In genomic region chr9:93114984-93115335, GRCh38 we compare ENCODE assay signal across 17 cellular contexts. TPM values are rescaled to one million over a fixed set of nuclear protein-coding genes. Genes with fewer than 3 reads are reported as not detected.
A peak's percentile ranks its signal among the peaks of the same experiment; 100 is the strongest.
DNase-seq lines count a peak whose midpoint lies in the region; ATAC-seq and TF ChIP-seq lines count a peak whose summit lies in the region.
"Had no signal": no experiment of that assay in that cellular context is flagged by ENCODE, and none has a peak within 500 bp of the region (broad histone marks: within the 10 kb centered on the region; RNA-seq: fewer than 3 reads in every experiment).

No MANE protein-coding gene starts in this region.

- no peak for TF ChIP-seq POLR2A in IMR-90 (IDR thresholded peaks at IDR 0.05; ENCODE audit: low read depth, low read length)
- no peak for TF ChIP-seq POLR2A in ovary (IDR thresholded peaks at IDR 0.05)
- no peak for TF ChIP-seq POLR2A in erythroblast (IDR thresholded peaks at IDR 0.05; ENCODE audit: low read length)

- H3K4me2 ChIP-seq in IMR-90 (ENCODE audit: low read depth, low read length) = no peak overlapping the region

- H3K14ac ChIP-seq in IMR-90 (replicated peaks; ENCODE audit: low read depth, low read length) = no peak overlapping the region

- no peaks in the 10 kb centered on the region for H3K27me3 ChIP-seq in IMR-90 (ENCODE audit: control insufficient read depth, insufficient read depth, low read length)
- H3K27me3 ChIP-seq in ovary = no peaks in the 10 kb centered on the region

- H3K4me1 ChIP-seq in IMR-90 (ENCODE audit: control insufficient read depth, insufficient read depth, low read length) (peaks cover 9% of the 10 kb centered on the region), ovary (ENCODE audit: insufficient read depth) (peaks cover 12% of the 10 kb centered on the region)

- H3K36me3 Mint-ChIP-seq in activated CD8-positive, alpha-beta memory T cell treated with anti-CD3 and anti-CD28 coated beads, Interleukin-2, amount 10 ng/mL, durations not matched to agents 7 days and 5 days = peaks cover 3% of the 10 kb centered on the region
- peaks cover 54% of the 10 kb centered on the region for H3K36me3 Mint-ChIP-seq in dendritic cell treated with granulocyte-macrophage colony-stimulating factor and Interleukin-4, amounts not matched to agents 40 ng/mL and 50 ng/mL, for 4 days (ENCODE audit: low read depth)

- POLR2A ChIA-PET in IMR-90 (lab: Charles Lee; ENCODE audit: unreplicated experiment) = no interaction called here

- WGBS in IMR-90 (ENCODE audit: extremely low coverage in 2 of 2, insufficient read length in 1 of 2), 2 experiments = 63% methylated on average over 1 of the region's 5 CpGs; no CpG with 5 or more reads in 1 of the 2 experiments
- whole genome bisulfite sequencing in ovary, 3 donors = 73 to 86% (median 80%) methylated on average over 5 of the region's 5 CpGs

- no peak overlapping the region; the same call in 1 of the 2 replicates for H3K4ac ChIP-seq in IMR-90 (ENCODE audit: low read depth, low read length)

- H2BK20ac ChIP-seq in IMR-90 (ENCODE audit: low read depth, low read length) = no peak overlapping the region

- no peak overlapping the region for H3K9ac ChIP-seq in IMR-90 (ENCODE audit: low read depth, low read length)

- H4K5ac ChIP-seq in IMR-90 (ENCODE audit: low read depth, low read length) = no peak overlapping the region

- H3K9me3 ChIP-seq in IMR-90 (ENCODE audit: control insufficient read depth, insufficient read depth, low read length) = no peaks in the 10 kb centered on the region
- H3K9me3 ChIP-seq in ovary = no peaks in the 10 kb centered on the region

- H2BK5ac ChIP-seq in IMR-90 (ENCODE audit: low read depth, low read length, poor library complexity, severe bottlenecking) = no peak overlapping the region

- no peak overlapping the region for H4K8ac ChIP-seq in IMR-90 (ENCODE audit: low read depth in 2 of 2, low read length in 2 of 2)

- H2BK15ac ChIP-seq in IMR-90 (ENCODE audit: low read depth, low read length) = no peak overlapping the region

- peaks cover 15% of the 10 kb centered on the region for H3K9me1 ChIP-seq in IMR-90 (ENCODE audit: insufficient read depth, low read length)

- H3K79me1 ChIP-seq in IMR-90 (ENCODE audit: low read depth in 1 of 2, low read length in 2 of 2) = 0 out of 4 replicates have a peak, but pooled peaks cover 3 to 5% of the 10 kb centered on the region in 2 experiments

- no peaks in the 10 kb centered on the region; the same call in 1 of the 2 replicates for H4K20me1 ChIP-seq in IMR-90 (ENCODE audit: insufficient read depth, low read length)

- H2AK5ac ChIP-seq in IMR-90 (ENCODE audit: low read depth, low read length) = no peak overlapping the region

- H2AFZ ChIP-seq in IMR-90 (replicated peaks; ENCODE audit: low read length, poor library complexity) = no peak overlapping the region

- no peak overlapping the region for H3K23ac ChIP-seq in IMR-90 (ENCODE audit: low read depth, low read length)

- H3K4me3 ChIP-seq in IMR-90 (ENCODE audit: insufficient read depth, low read depth, low read length) (no peak overlapping the region), ovary (no peak overlapping the region)

- H2AK9ac ChIP-seq in IMR-90 (replicated peaks; ENCODE audit: low read depth, low read length, poor library complexity) = peak overlapping the region; percentile 15

- H4K91ac ChIP-seq in IMR-90 (ENCODE audit: insufficient read depth, low read depth, low read length) = no peak overlapping the region

- H3K9me3 Mint-ChIP-seq in activated CD8-positive, alpha-beta memory T cell treated with anti-CD3 and anti-CD28 coated beads, Interleukin-2, amount 10 ng/mL, durations not matched to agents 7 days and 5 days (ENCODE audit: low read depth) = no peaks in the 10 kb centered on the region
- no peaks in the 10 kb centered on the region for H3K9me3 Mint-ChIP-seq in dendritic cell treated with granulocyte-macrophage colony-stimulating factor and Interleukin-4, amounts not matched to agents 40 ng/mL and 50 ng/mL, for 4 days
- H3K9me3 Mint-ChIP-seq: activated naive CD4-positive, alpha-beta T cell treated with anti-CD3 and anti-CD28 coated beads, Interleukin-2, amount 50 U/mL, for 24 hours had no signal

- intact Hi-C loops in IMR-90 (cut with micrococcal nuclease) = no loop called here
- intact Hi-C loops in dendritic cell treated with granulocyte-macrophage colony-stimulating factor and Interleukin-4, amounts not matched to agents 40 ng/mL and 50 ng/mL, for 4 days (cut with micrococcal nuclease) = no loop called here
- intact Hi-C loops in ovary (cut with DNase I) = loop anchor here in 1 of 4 donors (5.0 kb wide), 1 partner anchor 192 kb away; no protein-coding TSS in a partner anchor

- no peaks in the 10 kb centered on the region for H3K27me3 Mint-ChIP-seq in activated CD8-positive, alpha-beta memory T cell treated with anti-CD3 and anti-CD28 coated beads, Interleukin-2, amount 10 ng/mL, durations not matched to agents 7 days and 5 days
- H3K27me3 Mint-ChIP-seq in dendritic cell treated with granulocyte-macrophage colony-stimulating factor and Interleukin-4, amounts not matched to agents 40 ng/mL and 50 ng/mL, for 4 days = no peaks in the 10 kb centered on the region
- H3K27me3 Mint-ChIP-seq: activated naive CD4-positive, alpha-beta T cell treated with anti-CD3 and anti-CD28 coated beads, Interleukin-2, amount 50 U/mL, for 24 hours had no signal

- no peak for TF ChIP-seq RAD21 in IMR-90 (IDR thresholded peaks at IDR 0.05; ENCODE audit: low read length)

- no TSS peak for BruUV-seq in IMR-90 (replicated peaks; lab: Mats Ljungman, UMichigan)

- no peak overlapping the region for H2BK120ac ChIP-seq in IMR-90 (ENCODE audit: low read depth, low read length)

- CTCF ChIA-PET in activated CD8-positive, alpha-beta memory T cell treated with anti-CD3 and anti-CD28 coated beads, Interleukin-2, amount 10 ng/mL, durations not matched to agents 7 days and 5 days (lab: Charles Lee) = no interaction called here
- CTCF ChIA-PET in IMR-90 (lab: Yijun Ruan, JAX) = no interaction called here

- H3K4me1 Mint-ChIP-seq in activated CD8-positive, alpha-beta memory T cell treated with anti-CD3 and anti-CD28 coated beads, Interleukin-2, amount 10 ng/mL, durations not matched to agents 7 days and 5 days = peaks cover 10% of the 10 kb centered on the region
- peaks cover 89% of the 10 kb centered on the region for H3K4me1 Mint-ChIP-seq in dendritic cell treated with granulocyte-macrophage colony-stimulating factor and Interleukin-4, amounts not matched to agents 40 ng/mL and 50 ng/mL, for 4 days (ENCODE audit: low read depth)

- H3K18ac ChIP-seq in IMR-90 (ENCODE audit: low read depth, low read length) = no peak overlapping the region

- dilution Hi-C loops in IMR-90 (cut with HindIII; ENCODE audit: low sequenced_read_pairs, unreplicated experiment) = no loop called here

- TF ChIP-seq EP300 in ovary (IDR thresholded peaks at IDR 0.05) = no peak

- in situ Hi-C loops in IMR-90 (cut with MboI; ENCODE audit: low sequenced_read_pairs) = loop anchor here (10.0 to 25.0 kb wide), 2 partner anchors 340 to 447 kb away; partner anchors contain the start of genes FAM120A and FAM120AOS

- H3K56ac ChIP-seq in IMR-90 (ENCODE audit: extremely low read depth, insufficient read depth, low read length) = no peak overlapping the region

- H3K27ac Mint-ChIP-seq in activated CD8-positive, alpha-beta memory T cell treated with anti-CD3 and anti-CD28 coated beads, Interleukin-2, amount 10 ng/mL, durations not matched to agents 7 days and 5 days = peak overlapping the region; percentile 32
- H3K27ac Mint-ChIP-seq in dendritic cell treated with granulocyte-macrophage colony-stimulating factor and Interleukin-4, amounts not matched to agents 40 ng/mL and 50 ng/mL, for 4 days = peak overlapping the region; percentile 90
- H3K27ac Mint-ChIP-seq: activated naive CD4-positive, alpha-beta T cell treated with anti-CD3 and anti-CD28 coated beads, Interleukin-2, amount 50 U/mL, for 24 hours had no signal

- ATAC-seq in activated CD8-positive, alpha-beta memory T cell treated with anti-CD3 and anti-CD28 coated beads, Interleukin-2, amount 10 ng/mL, durations not matched to agents 7 days and 5 days = no peak
- ATAC-seq in IMR-90 (ENCODE audit: low read depth) (no peak), HG02970 (IDR thresholded peaks at IDR 0.05; ENCODE audit: low FRiP score, unreplicated experiment) (no peak), GM18517 (IDR thresholded peaks at IDR 0.05; ENCODE audit: unreplicated experiment) (no peak)

- DNase-seq in activated CD8-positive, alpha-beta memory T cell treated with anti-CD3 and anti-CD28 coated beads, Interleukin-2, amount 10 ng/mL, durations not matched to agents 7 days and 5 days = no peak
- no peak for DNase-seq in activated CD8-positive, alpha-beta memory T cell treated with anti-CD3 and anti-CD28 coated beads, Interleukin-2, amount 50 U/mL, for 48 hours
- no peak for DNase-seq in IMR-90
- DNase-seq in ovary = no peak
- DNase-seq in erythroblast (lab: John Stamatoyannopoulos, UW) = no peak
- DNase-seq: ACHN; EL; NCI-H1436 treated with DMSO at 0.1 percent for 48 hours; NCI-H226; NK-92 treated with Interleukin-12 subunit alpha and Interleukin-12 subunit beta, amount 100 ng/mL, for 24 hours; stimulated activated CD4-positive, alpha-beta T cell treated with anti-CD3 and anti-CD28 coated beads, Interleukin-15, amount 100 ng/mL, for 24 hours had no signal

- TF ChIP-seq CTCF in IMR-90 (conservative IDR thresholded peaks at IDR 0.05; ENCODE audit: low read depth, low read length) (no peak), ovary (IDR thresholded peaks at IDR 0.05) (no peak)

- H3K27ac ChIP-seq in IMR-90 (ENCODE audit: insufficient read depth, low read length) (no peak overlapping the region), ovary (peak overlapping the region; percentile 1 to 24)

- H3K36me3 ChIP-seq in IMR-90 (ENCODE audit: control insufficient read depth, insufficient read depth, low read length) = peaks cover 16% of the 10 kb centered on the region
- no peaks in the 10 kb centered on the region for H3K36me3 ChIP-seq in ovary

- no peak overlapping the region for H3K4me3 Mint-ChIP-seq in activated CD8-positive, alpha-beta memory T cell treated with anti-CD3 and anti-CD28 coated beads, Interleukin-2, amount 10 ng/mL, durations not matched to agents 7 days and 5 days
- peak overlapping the region; percentile 10 for H3K4me3 Mint-ChIP-seq in dendritic cell treated with granulocyte-macrophage colony-stimulating factor and Interleukin-4, amounts not matched to agents 40 ng/mL and 50 ng/mL, for 4 days
- H3K4me3 Mint-ChIP-seq: activated naive CD4-positive, alpha-beta T cell treated with anti-CD3 and anti-CD28 coated beads, Interleukin-2, amount 50 U/mL, for 24 hours had no signal

RNA-seq across cellular contexts. Expression of gene CARD19, which starts 18.9 kb away (rescaled TPM):
- total RNA-seq in activated CD8-positive, alpha-beta memory T cell treated with anti-CD3 and anti-CD28 coated beads, Interleukin-2, amount 10 ng/mL, durations not matched to agents 7 days and 5 days = 10 to 100 TPM; 45.0 to 83.0 TPM
- 17.4 and 23.3 TPM in 2 replicates for total RNA-seq in IMR-90 (2012; rRNA removed)
- 111 and 126 TPM in 2 replicates for polyA plus RNA-seq in IMR-90 (2012; rRNA removed)
- 120 and 139 TPM in 2 replicates for polyA plus RNA-seq in IMR-90 (2012; cell fraction: cytosol; rRNA removed)
- 103 and 209 TPM in 2 replicates for polyA plus RNA-seq in IMR-90 (2012; cell fraction: nucleus; rRNA removed; ENCODE audit: low replicate concordance)
- 10 to 100 TPM; 34.0 to 50.0 (median 44.7) TPM for total RNA-seq in ovary
- 10 to 100 TPM in 1 of 2 donors, 1 to 10 TPM in 1; 5.0 to 67.6 TPM for polyA plus RNA-seq in ovary

RNA-seq across cellular contexts. Expression of gene NINJ1, which starts 19.1 kb away (rescaled TPM):
- total RNA-seq in activated CD8-positive, alpha-beta memory T cell treated with anti-CD3 and anti-CD28 coated beads, Interleukin-2, amount 10 ng/mL, durations not matched to agents 7 days and 5 days = 10 to 100 TPM; 31.1 to 54.9 TPM
- total RNA-seq in IMR-90 (2012; rRNA removed) = 21.9 and 24.7 TPM in 2 replicates
- polyA plus RNA-seq in IMR-90 (2012; rRNA removed) = 38.1 and 38.8 TPM in 2 replicates
- 16.1 and 60.5 TPM in 2 replicates for polyA plus RNA-seq in IMR-90 (2012; cell fraction: cytosol; rRNA removed)
- 21.8 and 35.9 TPM in 2 replicates for polyA plus RNA-seq in IMR-90 (2012; cell fraction: nucleus; rRNA removed; ENCODE audit: low replicate concordance)
- 10 to 100 TPM; 35.2 to 75.2 (median 40.6) TPM for total RNA-seq in ovary
- 10 to 100 TPM in 1 of 2 donors, 1 to 10 TPM in 1; 7.5 to 46.1 TPM for polyA plus RNA-seq in ovary

RNA-seq across cellular contexts. Expression of gene SUSD3, which starts 56.5 kb away (rescaled TPM):
- 10 to 100 TPM; 40.1 to 67.3 TPM for total RNA-seq in activated CD8-positive, alpha-beta memory T cell treated with anti-CD3 and anti-CD28 coated beads, Interleukin-2, amount 10 ng/mL, durations not matched to agents 7 days and 5 days
- total RNA-seq in IMR-90 (2012; rRNA removed) = 0.28 and 0.54 TPM in 2 replicates
- polyA plus RNA-seq in IMR-90 (2012; rRNA removed) = 1.0 and 1.5 TPM in 2 replicates
- polyA plus RNA-seq in IMR-90 (2012; cell fraction: cytosol; rRNA removed) = 0.25 and 2.3 TPM in 2 replicates
- 1.2 TPM in 2 replicates for polyA plus RNA-seq in IMR-90 (2012; cell fraction: nucleus; rRNA removed; ENCODE audit: low replicate concordance)
- total RNA-seq in ovary = 10 to 100 TPM; 30.5 to 66.1 (median 42.4) TPM
- polyA plus RNA-seq in ovary = 10 to 100 TPM in 1 of 2 donors, 1 to 10 TPM in 1; 9.6 to 42.5 TPM
- total RNA-seq: dermis microvascular lymphatic vessel endothelial cell, HT1080 had no signal

Comparison
In these comparisons a context has a peak if more than half of its experiments do, and no peak if none do; other contexts are left out.
1. RNA of gene SUSD3, which starts 56.5 kb away (total RNA-seq): 40.1 to 67.3 TPM in activated CD8-positive, alpha-beta memory T cell treated with anti-CD3 and anti-CD28 coated beads, Interleukin-2, amount 10 ng/mL, durations not matched to agents 7 days and 5 days and 30.5 to 66.1 TPM in ovary; 0.28 to 0.54 TPM in IMR-90; every median in the first group is over 10 times any median in the second.